In the genomic region with DNA sequence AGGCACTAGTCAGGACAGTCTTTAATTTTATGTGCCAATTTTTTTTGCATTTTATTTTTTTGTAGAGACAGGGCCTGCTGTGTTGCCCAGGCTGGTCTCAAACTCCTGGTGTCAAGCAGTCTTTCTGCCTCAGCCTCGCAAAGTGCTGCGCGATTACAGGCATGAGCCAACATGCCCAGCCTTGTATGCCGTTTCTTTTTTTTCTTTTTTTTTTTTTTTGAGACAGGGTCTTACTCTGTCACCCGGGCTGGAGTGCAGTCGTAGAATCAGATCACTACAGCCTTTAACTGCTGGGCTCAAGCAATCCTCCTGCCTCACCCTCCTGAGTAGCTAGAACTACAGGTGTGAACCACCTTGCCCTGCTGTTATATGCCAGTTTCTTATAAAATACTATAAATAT, we compare ENCODE assay signal across 17 cellular contexts. TPM values are rescaled to one million over a fixed set of nuclear protein-coding genes. Genes with fewer than 3 reads are reported as not detected.
DNase-seq lines count a peak whose midpoint lies in the region; ATAC-seq and TF ChIP-seq lines count a peak whose summit lies in the region.
"Had no signal": no experiment of that assay in that cellular context is flagged by ENCODE, and none has a peak within 500 bp of the region (broad histone marks: within the 10 kb centered on the region; RNA-seq: fewer than 3 reads in every experiment).

No MANE protein-coding gene starts in this region.

- H4K20me1 ChIP-seq in mammary epithelial cell (ENCODE audit: insufficient read depth, low read length), result no peaks in the 10 kb centered on the region

- no peaks in the 10 kb centered on the region for H3K4me1 ChIP-seq in HUES6 (ENCODE audit: control insufficient read depth, insufficient read depth, low read length)
- peaks cover 7% of the 10 kb centered on the region for H3K4me1 ChIP-seq in mammary epithelial cell (ENCODE audit: insufficient read depth, low read length)
- peaks cover 5% of the 10 kb centered on the region for H3K4me1 ChIP-seq in foreskin keratinocyte
- H3K4me1 ChIP-seq: A549, HAP-1 had no signal

- dilution Hi-C loops in mammary epithelial cell (cut with HindIII; ENCODE audit: low sequenced_read_pairs), result no loop called here

- peaks cover 36% of the 10 kb centered on the region for H3K79me2 ChIP-seq in mammary epithelial cell (ENCODE audit: insufficient read depth, low read length)

- CTCF ChIA-PET in mammary epithelial cell (lab: Charles Lee; ENCODE audit: low non-redundant PET), result no interaction called here

- H2AFZ ChIP-seq in mammary epithelial cell (ENCODE audit: low read depth, low read length), result no peak overlapping the region

- H3K36me3 ChIP-seq in HUES6 (ENCODE audit: control insufficient read depth, insufficient read depth, low read length) (peaks cover 88% of the 10 kb centered on the region), mammary epithelial cell (ENCODE audit: insufficient read depth, low read length) (peaks cover 39% of the 10 kb centered on the region)

- TF ChIP-seq CTCF in mammary epithelial cell (conservative IDR thresholded peaks at IDR 0.05 in 1 of 2, IDR thresholded peaks at IDR 0.05 in 1 of 2; ENCODE audit: extremely low read depth in 1 of 2, insufficient read depth in 1 of 2, low read depth in 1 of 2, low read length in 2 of 2), result no peak
- TF ChIP-seq CTCF in foreskin keratinocyte (conservative IDR thresholded peaks at IDR 0.05), result no peak

- intact Hi-C loops in mammary epithelial cell (cut with micrococcal nuclease), result no loop called here

- in situ Hi-C loops in mammary epithelial cell (cut with MboI; ENCODE audit: low sequenced_read_pairs in 2 of 2), result no loop called here

- H3K4me3 ChIP-seq in HUES6 (ENCODE audit: low read depth, low read length) (no peak overlapping the region), mammary epithelial cell (replicated peaks in 1 of 3; ENCODE audit: insufficient read depth in 1 of 3, low read depth in 2 of 3, low read length in 3 of 3) (no peak overlapping the region)
- H3K4me3 ChIP-seq: A549, HAP-1 had no signal

- no peaks in the 10 kb centered on the region for H3K9me3 ChIP-seq in HUES6 (ENCODE audit: control insufficient read depth, insufficient read depth, low read depth, low read length)
- H3K9me3 ChIP-seq in mammary epithelial cell (replicated peaks; ENCODE audit: insufficient read depth, low read length), result no peaks in the 10 kb centered on the region
- H3K9me3 ChIP-seq: A549, HAP-1 had no signal

- H3K9me3 Mint-ChIP-seq in activated T-helper 17 cell treated with anti-CD3 and anti-CD28 coated beads, Interleukin-2, amount 50 U/mL, for 72 hours, result no peaks in the 10 kb centered on the region

- peak; percentile 41 for DNase-seq in NCI-H1105 treated with DMSO at 0.1 percent for 48 hours (lab: John Stamatoyannopoulos, UW)
- peak; percentile 11 for DNase-seq in mammary epithelial cell
- DNase-seq in foreskin keratinocyte, result peak; percentile 6 to 33
- DNase-seq in NCI-H526 (lab: John Stamatoyannopoulos, UW), result no peak
- no peak for DNase-seq in stimulated activated naive CD4-positive, alpha-beta T cell (lab: John Stamatoyannopoulos, UW)
- DNase-seq: CD8-positive, alpha-beta T cell; COR-L47; DMS153; DMS79 treated with DMSO at 0.1 percent for 48 hours; EL had no signal

- no peaks in the 10 kb centered on the region for H3K27me3 ChIP-seq in HUES6 (ENCODE audit: control insufficient read depth, insufficient read depth, low read length)
- no peaks in the 10 kb centered on the region for H3K27me3 ChIP-seq in mammary epithelial cell (ENCODE audit: insufficient read depth, low read length)
- no peaks in the 10 kb centered on the region for H3K27me3 ChIP-seq in foreskin keratinocyte

- BruUV-seq in mammary epithelial cell (replicated peaks; lab: Mats Ljungman, UMichigan), result no TSS peak

- WGBS in mammary epithelial cell (ENCODE audit: low coverage, missing lambda C conversion rate), result 51% methylated on average over 5 of the region's 6 CpGs

- no peaks in the 10 kb centered on the region for H3K27me3 Mint-ChIP-seq in activated T-helper 17 cell treated with anti-CD3 and anti-CD28 coated beads, Interleukin-2, amount 50 U/mL, for 72 hours
- H3K27me3 Mint-ChIP-seq: IgD-negative memory B cell had no signal

- H3K27ac ChIP-seq in HUES6 (ENCODE audit: low read depth, low read length) (peak overlapping the region; percentile 37; the same call in 1 of the 2 replicates), mammary epithelial cell (ENCODE audit: insufficient read depth, low read depth, low read length) (peak overlapping the region; percentile 15), foreskin keratinocyte (no peak overlapping the region)
- H3K27ac ChIP-seq: A549 had no signal

- no peak overlapping the region for H3K4me2 ChIP-seq in mammary epithelial cell (ENCODE audit: insufficient read depth, low read depth, low read length)
- H3K4me2 ChIP-seq: A549 had no signal

- ATAC-seq in foreskin keratinocyte, result peak; percentile 46
- no peak for ATAC-seq in GM21381 (IDR thresholded peaks at IDR 0.05; ENCODE audit: unreplicated experiment)
- no peak for ATAC-seq in activated T-helper 17 cell treated with anti-CD3 and anti-CD28 coated beads, Interleukin-2, amount 50 U/mL, for 72 hours (replicated peaks)
- ATAC-seq: A549; CD8-positive, alpha-beta T cell had no signal

- H3K4me1 Mint-ChIP-seq in activated T-helper 17 cell treated with anti-CD3 and anti-CD28 coated beads, Interleukin-2, amount 50 U/mL, for 72 hours, result peaks cover 6% of the 10 kb centered on the region
- H3K4me1 Mint-ChIP-seq: CD14-positive monocyte had no signal

- no peak overlapping the region for H3K9ac ChIP-seq in HUES6 (ENCODE audit: low read length)
- no peak overlapping the region for H3K9ac ChIP-seq in mammary epithelial cell (ENCODE audit: insufficient read depth, low read length)

- H3K27ac Mint-ChIP-seq in activated T-helper 17 cell treated with anti-CD3 and anti-CD28 coated beads, Interleukin-2, amount 50 U/mL, for 72 hours, result no peak overlapping the region
- H3K27ac Mint-ChIP-seq: CD8-positive, alpha-beta T cell; IgD-negative memory B cell had no signal

- H3K4me3 Mint-ChIP-seq in activated T-helper 17 cell treated with anti-CD3 and anti-CD28 coated beads, Interleukin-2, amount 50 U/mL, for 72 hours, result no peak overlapping the region
- H3K4me3 Mint-ChIP-seq: CD14-positive monocyte; CD8-positive, alpha-beta T cell; IgD-negative memory B cell had no signal

- H3K36me3 Mint-ChIP-seq in activated T-helper 17 cell treated with anti-CD3 and anti-CD28 coated beads, Interleukin-2, amount 50 U/mL, for 72 hours (ENCODE audit: low read depth), result peaks cover 100% of the 10 kb centered on the region

RNA-seq across cellular contexts. Expression of a gene that starts 26.4 kb away (rescaled TPM):
- 1 to 10 TPM; 3.5 to 9.2 TPM for total RNA-seq in mammary epithelial cell
- 2.9 TPM for polyA plus RNA-seq in mammary epithelial cell
- polyA minus RNA-seq in mammary epithelial cell, result 5.7 TPM
- 12.8 and 14.2 TPM in 2 replicates for total RNA-seq in foreskin keratinocyte
- polyA plus RNA-seq in foreskin keratinocyte, result 5.6 and 7.5 TPM in 2 replicates
- total RNA-seq in activated T-helper 17 cell treated with anti-CD3 and anti-CD28 coated beads, Interleukin-2, amount 50 U/mL, for 72 hours, result 10 to 100 TPM; 15.2 to 16.6 TPM

RNA-seq across cellular contexts. Expression of a gene that starts 26.7 kb away (rescaled TPM):
- total RNA-seq in mammary epithelial cell, result 10 to 100 TPM; 10.7 to 18.0 TPM
- 7.0 TPM for polyA plus RNA-seq in mammary epithelial cell
- 12.0 TPM for polyA minus RNA-seq in mammary epithelial cell
- total RNA-seq in foreskin keratinocyte, result 22.9 and 27.1 TPM in 2 replicates
- 16.4 and 19.9 TPM in 2 replicates for polyA plus RNA-seq in foreskin keratinocyte
- total RNA-seq in activated T-helper 17 cell treated with anti-CD3 and anti-CD28 coated beads, Interleukin-2, amount 50 U/mL, for 72 hours, result 10 to 100 TPM; 17.4 to 27.0 TPM

RNA-seq across cellular contexts. Expression of a gene that starts 27.6 kb away (rescaled TPM):
- total RNA-seq in mammary epithelial cell (10 to 100 TPM; 38.7 to 42.1 TPM), foreskin keratinocyte (22.5 and 37.7 TPM in 2 replicates)
- polyA plus RNA-seq in mammary epithelial cell (19.6 TPM), foreskin keratinocyte (5.3 and 7.7 TPM in 2 replicates)
- polyA minus RNA-seq in mammary epithelial cell, result 34.1 TPM
- 10 to 100 TPM; 40.7 to 50.5 TPM for total RNA-seq in activated T-helper 17 cell treated with anti-CD3 and anti-CD28 coated beads, Interleukin-2, amount 50 U/mL, for 72 hours

RNA-seq across cellular contexts. Expression of a gene that starts 27.8 kb away (rescaled TPM):
- total RNA-seq in mammary epithelial cell (10 to 100 TPM; 10.2 to 16.3 TPM), foreskin keratinocyte (12.8 and 13.4 TPM in 2 replicates)
- polyA plus RNA-seq in mammary epithelial cell (4.4 TPM), foreskin keratinocyte (9.3 and 10.7 TPM in 2 replicates)
- 0.47 TPM for polyA minus RNA-seq in mammary epithelial cell
- 10 to 100 TPM; 20.7 to 27.7 TPM for total RNA-seq in activated T-helper 17 cell treated with anti-CD3 and anti-CD28 coated beads, Interleukin-2, amount 50 U/mL, for 72 hours

Comparison
In these comparisons a context has a peak if more than half of its experiments do, and no peak if none do; other contexts are left out.
1. DNase-seq: peak in NCI-H1105 treated with DMSO at 0.1 percent for 48 hours (single experiment), mammary epithelial cell (single experiment) and foreskin keratinocyte (2 of 2); none in NCI-H526 (0 of 2) and stimulated activated naive CD4-positive, alpha-beta T cell (0 of 6).